Comparison of ENCODE assay signal across 18 cellular contexts in the genomic region with DNA sequence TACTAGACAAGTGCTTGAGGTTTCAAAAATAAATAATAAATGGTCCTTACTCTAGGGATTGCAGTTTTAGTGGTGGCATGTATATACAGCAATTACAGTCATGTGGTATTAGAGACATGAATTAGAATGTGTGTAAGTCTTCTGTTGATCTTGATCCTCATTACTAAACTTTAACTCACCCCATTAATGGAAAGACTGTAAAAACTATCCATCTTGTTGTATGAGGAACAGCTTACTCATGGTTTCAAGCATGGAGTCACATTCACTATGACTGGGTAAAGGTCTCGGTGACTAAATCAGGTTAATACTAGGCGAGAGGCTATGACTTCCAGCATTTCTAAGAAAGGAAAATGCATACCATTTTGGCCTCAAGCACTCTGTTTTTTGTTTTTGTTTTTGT.
DNase-seq lines count a peak whose midpoint lies in the region.
"Had no signal": no experiment of that assay in that cellular context is flagged by ENCODE, and none has a peak within 500 bp of the region (broad histone marks: within the 10 kb centered on the region; RNA-seq: fewer than 3 reads in every experiment).

No MANE protein-coding gene starts in this region.

- DNase-seq in ELR (ENCODE audit: low read depth): peak; percentile 58
- DNase-seq in M059J (ENCODE audit: low read depth): peak; percentile 36
- DNase-seq in epithelial cell of prostate (ENCODE audit: low read depth, low spot score): peak; percentile 90
- DNase-seq in renal cortical epithelial cell (ENCODE audit: low read depth): peak; percentile 81
- no peak for DNase-seq in NCI-H1105 (lab: John Stamatoyannopoulos, UW)
- DNase-seq in NCI-H226: no peak
- DNase-seq in NCI-H1930 (lab: John Stamatoyannopoulos, UW): no peak
- DNase-seq: heart right ventricle, Kasumi-1, NCI-H1694, NCI-H2171, NCI-H524 treated with DMSO at 0.1 percent for 48 hours, ovary, PC-9, retina, SIG-M5, WERI-Rb-1 had no signal

- H3K27ac ChIP-seq in epithelial cell of prostate: peak overlapping the region; percentile 80
- H3K27ac ChIP-seq: heart right ventricle, ovary, PC-9, suprapubic skin, WERI-Rb-1 had no signal

Comparison
In these comparisons a context has a peak if more than half of its experiments do, and no peak if none do; other contexts are left out.
1. DNase-seq: peak in ELR (single experiment), M059J (single experiment), epithelial cell of prostate (single experiment) and renal cortical epithelial cell (single experiment); none in NCI-H1105 (single experiment), NCI-H226 (single experiment) and NCI-H1930 (0 of 2).